1 cellular context compared by ENCODE assay signal in the genomic region with DNA sequence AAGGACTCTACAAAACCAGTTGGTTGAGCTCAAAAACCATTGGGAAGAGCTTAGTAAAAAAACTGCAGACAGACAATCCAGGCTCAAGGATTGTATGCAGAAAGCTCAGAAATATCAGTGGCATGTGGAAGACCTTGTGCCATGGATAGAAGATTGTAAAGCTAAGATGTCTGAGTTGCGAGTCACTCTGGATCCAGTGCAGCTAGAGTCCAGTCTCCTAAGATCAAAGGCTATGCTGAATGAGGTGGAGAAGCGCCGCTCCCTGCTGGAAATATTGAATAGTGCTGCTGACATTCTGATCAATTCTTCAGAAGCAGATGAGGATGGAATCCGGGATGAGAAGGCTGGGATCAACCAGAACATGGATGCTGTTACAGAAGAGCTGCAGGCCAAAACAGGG.
TF ChIP-seq lines count a peak whose summit lies in the region.

No MANE protein-coding gene starts in this region.

TF ChIP-seq in IMR-90, 13 proteins besides CTCF, POLR2A, EP300 and RAD21:
- TF ChIP-seq SMC3 (IDR thresholded peaks at IDR 0.05; ENCODE audit: low read depth, low read length) = peak; percentile 46
- TF ChIP-seq MAFK (IDR thresholded peaks at IDR 0.05; ENCODE audit: low read depth, low read length) = no peak
- peak; percentile 24; the same call in 1 of the 2 replicates for TF ChIP-seq BHLHE40 (IDR thresholded peaks at IDR 0.05; ENCODE audit: low read depth, low read length)
- no peak for TF ChIP-seq NFE2L2 (IDR thresholded peaks at IDR 0.05; ENCODE audit: low read depth, low read length)
- no peak for TF ChIP-seq RFX5 (IDR thresholded peaks at IDR 0.05; ENCODE audit: low read depth, low read length)
- no peak for TF ChIP-seq CEBPB (IDR thresholded peaks at IDR 0.05; ENCODE audit: low read depth, low read length)
- TF ChIP-seq RCOR1 (IDR thresholded peaks at IDR 0.05; ENCODE audit: insufficient replicate concordance, low read length) = peak; percentile 57
- peak; percentile 68; the same call in 1 of the 2 replicates for TF ChIP-seq MXI1 (IDR thresholded peaks at IDR 0.05; ENCODE audit: borderline replicate concordance, low read depth, low read length)
- TF ChIP-seq FOS (IDR thresholded peaks at IDR 0.05; ENCODE audit: low read depth, low read length) = peak; percentile 70
- TF ChIP-seq, protein P1, sequence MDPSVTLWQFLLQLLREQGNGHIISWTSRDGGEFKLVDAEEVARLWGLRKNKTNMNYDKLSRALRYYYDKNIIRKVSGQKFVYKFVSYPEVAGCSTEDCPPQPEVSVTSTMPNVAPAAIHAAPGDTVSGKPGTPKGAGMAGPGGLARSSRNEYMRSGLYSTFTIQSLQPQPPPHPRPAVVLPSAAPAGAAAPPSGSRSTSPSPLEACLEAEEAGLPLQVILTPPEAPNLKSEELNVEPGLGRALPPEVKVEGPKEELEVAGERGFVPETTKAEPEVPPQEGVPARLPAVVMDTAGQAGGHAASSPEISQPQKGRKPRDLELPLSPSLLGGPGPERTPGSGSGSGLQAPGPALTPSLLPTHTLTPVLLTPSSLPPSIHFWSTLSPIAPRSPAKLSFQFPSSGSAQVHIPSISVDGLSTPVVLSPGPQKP (IDR thresholded peaks at IDR 0.05; ENCODE audit: borderline replicate concordance, low read depth, low read length) = no peak
- TF ChIP-seq CHD1 (IDR thresholded peaks at IDR 0.05; ENCODE audit: low read depth, low read length) = no peak
- no peak for TF ChIP-seq MAZ (IDR thresholded peaks at IDR 0.05; ENCODE audit: borderline replicate concordance, low read depth, low read length)
- TF ChIP-seq, protein P2, sequence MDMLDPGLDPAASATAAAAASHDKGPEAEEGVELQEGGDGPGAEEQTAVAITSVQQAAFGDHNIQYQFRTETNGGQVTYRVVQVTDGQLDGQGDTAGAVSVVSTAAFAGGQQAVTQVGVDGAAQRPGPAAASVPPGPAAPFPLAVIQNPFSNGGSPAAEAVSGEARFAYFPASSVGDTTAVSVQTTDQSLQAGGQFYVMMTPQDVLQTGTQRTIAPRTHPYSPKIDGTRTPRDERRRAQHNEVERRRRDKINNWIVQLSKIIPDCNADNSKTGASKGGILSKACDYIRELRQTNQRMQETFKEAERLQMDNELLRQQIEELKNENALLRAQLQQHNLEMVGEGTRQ (IDR thresholded peaks at IDR 0.05; ENCODE audit: low read depth, low read length) = no peak
